In genomic region chr11:73338279-73338678, GRCh38 we compare ENCODE assay signal across 21 cellular contexts. TPM values are rescaled to one million over a fixed set of nuclear protein-coding genes. Genes with fewer than 3 reads are reported as not detected.
DNase-seq lines count a peak whose midpoint lies in the region; ATAC-seq and TF ChIP-seq lines count a peak whose summit lies in the region.
"Had no signal": no experiment of that assay in that cellular context is flagged by ENCODE, and none has a peak within 500 bp of the region (broad histone marks: within the 10 kb centered on the region; RNA-seq: fewer than 3 reads in every experiment).

No MANE protein-coding gene starts in this region.

- H3K4me3 Mint-ChIP-seq in HFFc6, result no peak overlapping the region
- H3K4me3 Mint-ChIP-seq: B cell had no signal

- 83% methylated on average over 1 of the region's 4 CpGs for WGBS in esophagus muscularis mucosa
- WGBS in tibial nerve, 2 donors, result 50 to 61% methylated on average over 4 of the region's 4 CpGs

- intact Hi-C loops in esophagus muscularis mucosa (cut with DNase I) (no loop called here), sciatic nerve (cut with DNase I) (no loop called here)

- H3K27me3 Mint-ChIP-seq in HFFc6 (ENCODE audit: insufficient read depth), result peaks cover 5% of the 10 kb centered on the region; the same call in 1 of the 2 replicates
- H3K27me3 Mint-ChIP-seq: B cell had no signal

- no peaks in the 10 kb centered on the region for H3K9me3 ChIP-seq in esophagus muscularis mucosa
- H3K9me3 ChIP-seq in tibial nerve, result no peaks in the 10 kb centered on the region
- H3K9me3 ChIP-seq: A549, SJCRH30 had no signal

- peaks cover 6% of the 10 kb centered on the region; the same call in 1 of the 2 replicates for H3K36me3 Mint-ChIP-seq in HFFc6 (ENCODE audit: low read depth)

- no peaks in the 10 kb centered on the region for H3K9me3 Mint-ChIP-seq in HFFc6

- TF ChIP-seq CTCF in HFFc6 (IDR thresholded peaks at IDR 0.05) (no peak), esophagus muscularis mucosa (IDR thresholded peaks at IDR 0.05) (no peak), tibial nerve (IDR thresholded peaks at IDR 0.05) (no peak)

- H3K27me3 ChIP-seq in esophagus muscularis mucosa (no peaks in the 10 kb centered on the region), tibial nerve (no peaks in the 10 kb centered on the region)
- H3K27me3 ChIP-seq: SJCRH30 had no signal

- peaks cover 50 to 100% (median 100%) of the 10 kb centered on the region in 4 donors for H3K4me1 ChIP-seq in esophagus muscularis mucosa
- H3K4me1 ChIP-seq in tibial nerve, result peaks cover 0 to 85% (median 41%) of the 10 kb centered on the region in 4 donors

- no peak for TF ChIP-seq POLR2A in esophagus muscularis mucosa (IDR thresholded peaks at IDR 0.05; ENCODE audit: low read depth)
- no peak for TF ChIP-seq POLR2A in tibial nerve (IDR thresholded peaks at IDR 0.05)

- peaks cover 84% of the 10 kb centered on the region for H3K4me1 Mint-ChIP-seq in HFFc6 (ENCODE audit: low read depth)
- H3K4me1 Mint-ChIP-seq: B cell had no signal

- H3K4me3 ChIP-seq in esophagus muscularis mucosa (no peak overlapping the region), tibial nerve (no peak overlapping the region)
- H3K4me3 ChIP-seq: A549, GM23248, SJCRH30 had no signal

- TF ChIP-seq EP300 in esophagus muscularis mucosa (IDR thresholded peaks at IDR 0.05) (peak; percentile 73), tibial nerve (IDR thresholded peaks at IDR 0.05) (peak in 1 of 2 donors; percentile 49)

- ATAC-seq in sciatic nerve (peak; percentile 27), HG03571 (IDR thresholded peaks at IDR 0.05; ENCODE audit: unreplicated experiment) (no peak)
- ATAC-seq: A549, PC-3, SK-N-SH treated with all-trans-retinoic acid at 6 μM for 48 hours had no signal

- H3K27ac Mint-ChIP-seq in HFFc6, result 0 out of 2 replicates have a peak overlapping the region, but pooled peaks have one; percentile 35
- H3K27ac Mint-ChIP-seq: B cell had no signal

- H3K27ac ChIP-seq in esophagus muscularis mucosa (replicated peaks in 1 of 4) (peak overlapping the region; percentile 70 to 90 (median 82)), tibial nerve (peak overlapping the region; percentile 9 to 63 (median 34))
- H3K27ac ChIP-seq: A549, GM23248, SJCRH30 had no signal

- DNase-seq in HFFc6 (no peak), esophagus muscularis mucosa (ENCODE audit: extremely low spot score) (no peak), sciatic nerve (ENCODE audit: low spot score) (no peak), tibial nerve (ENCODE audit: low spot score in 2 of 2) (no peak), superior temporal gyrus (ENCODE audit: extremely low spot score) (no peak), NCI-H1105 treated with DMSO at 0.1 percent for 48 hours (lab: John Stamatoyannopoulos, UW) (no peak)
- DNase-seq: DMS153; GM23248; H7; KBM-7; NCI-H2029; NCI-H446 treated with DMSO at 0.1 percent for 48 hours; NCI-H526; NCI-H82; NK-92 treated with Interleukin-12 subunit alpha and Interleukin-12 subunit beta, amount 100 ng/mL, for 24 hours; PC-3; SJCRH30 had no signal

- H3K36me3 ChIP-seq in esophagus muscularis mucosa, result no peaks in the 10 kb centered on the region
- H3K36me3 ChIP-seq in tibial nerve, result no peaks in the 10 kb centered on the region

RNA-seq across cellular contexts. Expression of gene ARHGEF17, which starts 30.2 kb away (rescaled TPM):
- 100 to 1,000 TPM in 2 of 6 experiments, 10 to 100 TPM in 4; 84.6 to 112 (median 92.1) TPM for total RNA-seq in HFFc6 (2021; fragmentation: NEBNext Ultra II Directional; extraction: Animal tissue kit (Norgen Biotek cat#: 25700))
- total RNA-seq in esophagus muscularis mucosa, result 100 to 1,000 TPM in 3 of 4 donors, 10 to 100 TPM in 1; 82.8 to 196 (median 122) TPM
- 110 TPM for total RNA-seq in sciatic nerve
- total RNA-seq in tibial nerve, result 100 to 1,000 TPM; 102 to 135 (median 112) TPM

RNA-seq across cellular contexts. Expression of gene RELT, which starts 37.9 kb away (rescaled TPM):
- total RNA-seq in HFFc6 (2021; fragmentation: NEBNext Ultra II Directional; extraction: Animal tissue kit (Norgen Biotek cat#: 25700)), result 1 to 10 TPM; 6.2 to 7.7 (median 7.0) TPM
- total RNA-seq in esophagus muscularis mucosa (1 to 10 TPM; 1.2 to 7.8 (median 2.2) TPM), sciatic nerve (9.4 TPM), tibial nerve (1 to 10 TPM; 2.4 to 6.0 (median 2.5) TPM)
